8 cellular contexts compared by ENCODE assay signal in the genomic region with DNA sequence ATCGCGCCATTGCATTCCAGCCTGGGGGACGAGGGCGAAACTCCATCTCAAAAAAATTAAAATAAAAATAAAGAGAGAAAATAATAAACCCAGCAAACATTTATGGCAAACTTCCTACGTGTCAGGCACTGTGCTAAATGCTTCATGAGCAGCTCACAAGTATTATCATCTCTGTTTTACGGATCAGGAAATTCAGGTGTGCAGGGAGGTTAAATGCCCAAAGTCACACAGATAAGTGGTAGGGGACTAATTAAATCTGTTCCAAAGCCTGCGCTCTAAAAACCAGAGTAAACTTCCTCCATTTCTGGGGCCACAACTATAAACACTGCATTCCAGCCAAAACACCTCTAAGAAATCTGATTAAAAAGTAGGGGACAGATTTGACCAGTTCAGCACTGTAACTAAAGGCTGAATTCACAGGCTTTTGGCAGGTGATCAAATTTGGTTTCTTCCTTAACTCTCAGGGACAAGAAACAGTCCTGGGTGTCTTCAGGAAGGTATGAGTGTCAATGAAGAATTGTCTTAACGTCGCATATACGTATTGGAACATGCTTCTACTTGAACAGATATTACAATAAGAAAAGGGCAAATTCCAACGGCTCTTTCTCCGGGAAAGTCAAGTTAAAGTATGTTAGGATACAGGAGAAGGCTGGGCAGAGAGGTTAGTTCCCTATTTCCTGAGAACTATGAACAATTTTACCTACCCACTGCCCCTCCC. TPM values are rescaled to one million over a fixed set of nuclear protein-coding genes. Genes with fewer than 3 reads are reported as not detected.
DNase-seq lines count a peak whose midpoint lies in the region; ATAC-seq and TF ChIP-seq lines count a peak whose summit lies in the region.

No MANE protein-coding gene starts in this region.

- H3K4me1 ChIP-seq in testis, result peaks cover 7% of the 10 kb centered on the region

- no peaks in the 10 kb centered on the region for H3K27me3 Mint-ChIP-seq in MCF 10A (ENCODE audit: insufficient read depth, unreplicated experiment)

- POLR2A ChIA-PET in MCF 10A (lab: Yijun Ruan, JAX), result interaction anchor here (0.6 to 2.6 kb wide), 27 partner anchors 8 to 1675 kb away, joined by 3 to 63 read pairs (median 3); partner anchors contain the start of genes CCDC47, CEP95, DDX42 and DDX5

- TF ChIP-seq POLR2A in testis (IDR thresholded peaks at IDR 0.05), result no peak

- no peaks in the 10 kb centered on the region for H3K9me3 Mint-ChIP-seq in MCF 10A (ENCODE audit: unreplicated experiment)

- no peak for TF ChIP-seq CTCF in MCF 10A (IDR thresholded peaks at IDR 0.05; ENCODE audit: unreplicated experiment)
- no peak for TF ChIP-seq CTCF in testis (IDR thresholded peaks at IDR 0.05)

- peak overlapping the region; percentile 89 for H3K4me3 Mint-ChIP-seq in MCF 10A (ENCODE audit: unreplicated experiment)

- H3K36me3 ChIP-seq in testis (ENCODE audit: low read depth, missing control alignments), result no peaks in the 10 kb centered on the region

- intact Hi-C loops in MCF 10A (cut with micrococcal nuclease) (loop anchor here (2.0 kb wide), 2 partner anchors 32 to 118 kb away; partner anchors contain the start of genes CCDC47 and MAP3K3), testis (cut with DNase I; ENCODE audit: low total_unique reads) (no loop called here)

- no peaks in the 10 kb centered on the region for H3K4me1 Mint-ChIP-seq in MCF 10A (ENCODE audit: insufficient read depth, unreplicated experiment)

- H3K9me3 ChIP-seq in testis, result no peaks in the 10 kb centered on the region

- peak overlapping the region; percentile 77 to 80 for H3K4me3 ChIP-seq in testis

- no peaks in the 10 kb centered on the region for H3K27me3 ChIP-seq in testis

- H3K36me3 Mint-ChIP-seq in MCF 10A (ENCODE audit: insufficient read depth, unreplicated experiment), result peaks cover 21% of the 10 kb centered on the region

- peak overlapping the region; percentile 87 for H3K27ac Mint-ChIP-seq in MCF 10A (ENCODE audit: low read depth, unreplicated experiment)

- CTCF ChIA-PET in MCF 10A (lab: Yijun Ruan, JAX), result interaction anchor here (0.7 to 1.0 kb wide), 3 partner anchors 94 to 132 kb away, joined by 3 to 5 read pairs (median 3); no protein-coding TSS in a partner anchor

- BruUV-seq in MCF 10A (replicated peaks; lab: Mats Ljungman, UMichigan), result TSS peak; percentile 43

- ATAC-seq in left lobe of liver (peak; percentile 2), GM21515 (IDR thresholded peaks at IDR 0.05; ENCODE audit: unreplicated experiment) (no peak), HG03378 (IDR thresholded peaks at IDR 0.05; ENCODE audit: unreplicated experiment) (no peak)

- H3K27ac ChIP-seq in testis, result peak overlapping the region; percentile 66 to 87

- DNase-seq in NCI-H82 (lab: John Stamatoyannopoulos, UW) (peak; percentile 34), NCI-H82 treated with DMSO at 0.1 percent for 48 hours (lab: John Stamatoyannopoulos, UW; ENCODE audit: unreplicated experiment) (no peak), M059J (ENCODE audit: low read depth) (peak; percentile 55), MCF 10A (ENCODE audit: unreplicated experiment) (peak; percentile 47), left lobe of liver (ENCODE audit: low spot score) (no peak), testis (no peak)

- 26 to 31% methylated on average over 12 of the region's 12 CpGs for WGBS in testis, 2 donors

RNA-seq across cellular contexts. Expression of gene STRADA, which starts 1.0 kb away (rescaled TPM):
- total RNA-seq in M059J (2014; rRNA removed; shearing (Covaris generic)), result 15.2 and 18.3 TPM in 2 replicates
- 36.5 and 36.6 TPM in 2 replicates for total RNA-seq in MCF 10A (2022)
- total RNA-seq in left lobe of liver, result 13.4 TPM
- total RNA-seq in testis, result 10 to 100 TPM; 55.3 to 78.7 TPM
- polyA plus RNA-seq in testis (ENCODE audit: insufficient read depth, low read depth, low replicate concordance), result 142 TPM

RNA-seq across cellular contexts. Expression of gene CCDC47, which starts 32.8 kb away (rescaled TPM):
- total RNA-seq in M059J (2014; rRNA removed; shearing (Covaris generic)), result 46.2 and 64.1 TPM in 2 replicates
- total RNA-seq in MCF 10A (2022), result 86.4 and 114 TPM in 2 replicates
- 65.2 TPM for total RNA-seq in left lobe of liver
- total RNA-seq in testis, result 10 to 100 TPM; 65.7 to 68.0 TPM
- polyA plus RNA-seq in testis (ENCODE audit: insufficient read depth, low read depth, low replicate concordance), result 52.4 TPM

RNA-seq across cellular contexts. Expression of gene DDX42, which starts 33.3 kb away (rescaled TPM):
- total RNA-seq in M059J (2014; rRNA removed; shearing (Covaris generic)), result 27.7 and 35.2 TPM in 2 replicates
- total RNA-seq in MCF 10A (2022) (137 and 144 TPM in 2 replicates), left lobe of liver (33.6 TPM), testis (100 to 1,000 TPM; 173 to 203 TPM)
- polyA plus RNA-seq in testis (ENCODE audit: insufficient read depth, low read depth, low replicate concordance), result 124 TPM

RNA-seq across cellular contexts. Expression of gene LIMD2, which starts 40.7 kb away (rescaled TPM):
- 4.3 and 6.8 TPM in 2 replicates for total RNA-seq in M059J (2014; rRNA removed; shearing (Covaris generic))
- total RNA-seq in MCF 10A (2022), result 0.56 and 0.93 TPM in 2 replicates
- total RNA-seq in left lobe of liver, result 5.8 TPM
- 10 to 100 TPM; 21.9 to 22.9 TPM for total RNA-seq in testis
- polyA plus RNA-seq in testis (ENCODE audit: insufficient read depth, low read depth, low replicate concordance), result 22.8 TPM

Comparison
In these comparisons a context has a peak if more than half of its experiments do, and no peak if none do; other contexts are left out.
1. DNase-seq: peak in NCI-H82 (single experiment), M059J (single experiment) and MCF 10A (single experiment); none in NCI-H82 treated with DMSO at 0.1 percent for 48 hours (single experiment), left lobe of liver (single experiment) and testis (single experiment).